Comparison of ENCODE assay signal across 9 cellular contexts in the genomic region with DNA sequence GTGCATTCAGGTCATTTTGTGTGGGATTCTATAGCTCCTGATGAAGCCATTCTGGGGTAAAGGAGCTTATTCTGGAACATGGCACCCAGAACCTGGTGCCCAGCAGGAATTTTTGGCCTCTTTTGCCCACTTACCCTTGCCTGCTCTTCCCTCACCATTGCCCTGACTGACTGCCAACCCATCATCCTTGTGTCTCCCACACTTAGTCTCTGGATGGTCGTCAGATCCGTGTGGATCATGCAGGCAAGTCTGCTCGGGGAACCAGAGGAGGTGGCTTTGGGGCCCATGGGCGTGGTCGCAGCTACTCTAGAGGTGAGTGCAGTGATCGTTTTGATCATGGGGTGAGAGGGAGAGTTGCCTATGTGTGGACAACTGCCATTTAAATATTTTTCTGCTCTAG. TPM values are rescaled to one million over a fixed set of nuclear protein-coding genes. Genes with fewer than 3 reads are reported as not detected.
DNase-seq lines count a peak whose midpoint lies in the region; ATAC-seq and TF ChIP-seq lines count a peak whose summit lies in the region.
"Had no signal": no experiment of that assay in that cellular context is flagged by ENCODE, and none has a peak within 500 bp of the region (broad histone marks: within the 10 kb centered on the region; RNA-seq: fewer than 3 reads in every experiment).

No MANE protein-coding gene starts in this region.

- peak overlapping the region; percentile 54 for H3K4ac ChIP-seq in IMR-90 (ENCODE audit: low read depth, low read length)

- no CpG with 5 or more reads among the region's 6 CpGs for WGBS in IMR-90 (ENCODE audit: extremely low coverage in 2 of 2, insufficient read length in 1 of 2), 2 experiments

- H3K4me1 ChIP-seq in BLaER1 (peaks cover 14% of the 10 kb centered on the region), IMR-90 (ENCODE audit: control insufficient read depth, insufficient read depth, low read length) (peaks cover 5% of the 10 kb centered on the region; the same call in 1 of the 2 replicates)
- H3K4me1 ChIP-seq in naive thymus-derived CD4-positive, alpha-beta T cell (ENCODE audit: control insufficient read depth in 2 of 2, insufficient read depth in 2 of 2, low read length in 2 of 2): peaks cover 16 to 20% of the 10 kb centered on the region in 2 donors

- no peaks in the 10 kb centered on the region for H3K27me3 Mint-ChIP-seq in MCF 10A (ENCODE audit: insufficient read depth, unreplicated experiment)
- no peaks in the 10 kb centered on the region for H3K27me3 Mint-ChIP-seq in naive thymus-derived CD4-positive, alpha-beta T cell

- peak overlapping the region; percentile 77 for H3K4me3 Mint-ChIP-seq in MCF 10A (ENCODE audit: unreplicated experiment)
- peak overlapping the region; percentile 12 to 100 (median 92) for H3K4me3 Mint-ChIP-seq in naive thymus-derived CD4-positive, alpha-beta T cell

- H3K14ac ChIP-seq in IMR-90 (replicated peaks; ENCODE audit: low read depth, low read length): peak overlapping the region; percentile 98; the same call in 1 of the 2 replicates

- H4K8ac ChIP-seq in IMR-90 (ENCODE audit: low read depth in 2 of 2, low read length in 2 of 2): peak overlapping the region; percentile 13 to 100; a peak in 2 of 4 replicates

- H4K5ac ChIP-seq in IMR-90 (ENCODE audit: low read depth, low read length): peak overlapping the region; percentile 24; the same call in 1 of the 2 replicates

- peaks cover 6% of the 10 kb centered on the region for H3K4me1 Mint-ChIP-seq in MCF 10A (ENCODE audit: insufficient read depth, unreplicated experiment)
- H3K4me1 Mint-ChIP-seq in naive thymus-derived CD4-positive, alpha-beta T cell: peaks cover 6 to 32% (median 27%) of the 10 kb centered on the region in 7 donors

- POLR2A ChIA-PET in IMR-90 (lab: Charles Lee; ENCODE audit: unreplicated experiment) (interaction anchor here (0.6 to 0.7 kb wide), 4 partner anchors 18 to 682 kb away, joined by 3 to 9 read pairs (median 4); no protein-coding TSS in a partner anchor), MCF 10A (lab: Yijun Ruan, JAX) (interaction anchor here (0.8 to 0.9 kb wide), 2 partner anchors 12 to 13 kb away, joined by 3 read pairs; no protein-coding TSS in a partner anchor)
- POLR2A ChIA-PET in naive thymus-derived CD4-positive, alpha-beta T cell (lab: Charles Lee): interaction anchor here (1.0 to 2.5 kb wide), 2 partner anchors 22 to 382 kb away, joined by 4 to 12 read pairs; partner anchors contain the start of gene OTUD5

- H3K4me2 ChIP-seq in BLaER1 (peak overlapping the region; percentile 85), IMR-90 (ENCODE audit: low read depth, low read length) (peak overlapping the region; percentile 94)

- TF ChIP-seq CTCF in IMR-90 (conservative IDR thresholded peaks at IDR 0.05; ENCODE audit: low read depth, low read length): no peak
- TF ChIP-seq CTCF in MCF 10A (IDR thresholded peaks at IDR 0.05; ENCODE audit: unreplicated experiment): no peak

- H2BK20ac ChIP-seq in IMR-90 (ENCODE audit: low read depth, low read length): no peak overlapping the region

- intact Hi-C loops in IMR-90 (cut with micrococcal nuclease) (no loop called here), MCF 10A (cut with micrococcal nuclease) (no loop called here), head of caudate nucleus (cut with DNase I) (no loop called here)
- intact Hi-C loops in naive thymus-derived CD4-positive, alpha-beta T cell (cut with micrococcal nuclease): loop anchor here in 1 of 2 donors (10.0 kb wide), 1 partner anchor 921 kb away; the partner anchor contains the start of genes ELK1 and UXT

- H2AK9ac ChIP-seq in IMR-90 (replicated peaks; ENCODE audit: low read depth, low read length, poor library complexity): no peak overlapping the region

- H3K36me3 ChIP-seq in BLaER1 (peaks cover 44% of the 10 kb centered on the region), IMR-90 (ENCODE audit: control insufficient read depth, insufficient read depth, low read length) (peaks cover 26% of the 10 kb centered on the region)
- H3K36me3 ChIP-seq in naive thymus-derived CD4-positive, alpha-beta T cell (ENCODE audit: control insufficient read depth in 2 of 3, insufficient read depth in 3 of 3, low read length in 3 of 3): peaks cover 25 to 52% (median 27%) of the 10 kb centered on the region in 3 experiments

- CTCF ChIA-PET in IMR-90 (lab: Yijun Ruan, JAX): no interaction called here
- CTCF ChIA-PET in MCF 10A (lab: Yijun Ruan, JAX): no interaction called here
- CTCF ChIA-PET in naive thymus-derived CD4-positive, alpha-beta T cell (lab: Charles Lee): no interaction called here

- no peak overlapping the region for H3K56ac ChIP-seq in IMR-90 (ENCODE audit: extremely low read depth, insufficient read depth, low read length)

- peak overlapping the region; percentile 99 for H3K9ac ChIP-seq in BLaER1
- peak overlapping the region; percentile 99 for H3K9ac ChIP-seq in IMR-90 (ENCODE audit: low read depth, low read length)

- H3K4me3 ChIP-seq in BLaER1 (peak overlapping the region; percentile 77), IMR-90 (ENCODE audit: insufficient read depth, low read depth, low read length) (no peak overlapping the region; the same call in 1 of the 2 replicates)
- no peak overlapping the region for H3K4me3 ChIP-seq in naive thymus-derived CD4-positive, alpha-beta T cell (ENCODE audit: low read length)

- H3K36me3 Mint-ChIP-seq in MCF 10A (ENCODE audit: insufficient read depth, unreplicated experiment): peaks cover 51% of the 10 kb centered on the region
- peaks cover 0 to 32% (median 14%) of the 10 kb centered on the region in 5 donors for H3K36me3 Mint-ChIP-seq in naive thymus-derived CD4-positive, alpha-beta T cell

- no peak overlapping the region for H3K27ac ChIP-seq in BLaER1
- peak overlapping the region; percentile 47; the same call in 1 of the 2 replicates for H3K27ac ChIP-seq in IMR-90 (ENCODE audit: insufficient read depth, low read length)
- peak overlapping the region; percentile 99 for H3K27ac ChIP-seq in naive thymus-derived CD4-positive, alpha-beta T cell (ENCODE audit: low read depth, low read length)

- in situ Hi-C loops in IMR-90 (cut with MboI; ENCODE audit: low sequenced_read_pairs): no loop called here

- H3K23ac ChIP-seq in IMR-90 (ENCODE audit: low read depth, low read length): peak overlapping the region; percentile 65; the same call in 1 of the 2 replicates

- H4K20me1 ChIP-seq in BLaER1 (peaks cover 23% of the 10 kb centered on the region), IMR-90 (ENCODE audit: insufficient read depth, low read length) (peaks cover 12% of the 10 kb centered on the region; the same call in 1 of the 2 replicates)

- dilution Hi-C loops in IMR-90 (cut with HindIII; ENCODE audit: low sequenced_read_pairs, unreplicated experiment): no loop called here

- H3K27me3 ChIP-seq in BLaER1 (peaks cover under 1% of the 10 kb centered on the region; the same call in 1 of the 2 replicates), IMR-90 (ENCODE audit: control insufficient read depth, insufficient read depth, low read length) (no peaks in the 10 kb centered on the region)
- no peaks in the 10 kb centered on the region for H3K27me3 ChIP-seq in naive thymus-derived CD4-positive, alpha-beta T cell (ENCODE audit: control insufficient read depth in 2 of 2, insufficient read depth in 2 of 2, low read length in 2 of 2)

- ATAC-seq in IMR-90 (ENCODE audit: low read depth): no peak
- no peak for ATAC-seq in naive thymus-derived CD4-positive, alpha-beta T cell
- ATAC-seq in HG02759 (IDR thresholded peaks at IDR 0.05; ENCODE audit: unreplicated experiment): no peak

- H3K9me1 ChIP-seq in IMR-90 (ENCODE audit: insufficient read depth, low read length): peaks cover 13% of the 10 kb centered on the region

- H3K9me3 ChIP-seq in BLaER1 (no peaks in the 10 kb centered on the region), IMR-90 (ENCODE audit: control insufficient read depth, insufficient read depth, low read length) (no peaks in the 10 kb centered on the region)
- no peaks in the 10 kb centered on the region for H3K9me3 ChIP-seq in naive thymus-derived CD4-positive, alpha-beta T cell (ENCODE audit: control insufficient read depth in 2 of 3, low read length in 3 of 3)

- TF ChIP-seq RAD21 in IMR-90 (IDR thresholded peaks at IDR 0.05; ENCODE audit: low read length): no peak

- BruUV-seq in IMR-90 (replicated peaks; lab: Mats Ljungman, UMichigan): no TSS peak
- no TSS peak for BruUV-seq in MCF 10A (replicated peaks; lab: Mats Ljungman, UMichigan)

- peak overlapping the region; percentile 100 for H3K27ac Mint-ChIP-seq in MCF 10A (ENCODE audit: low read depth, unreplicated experiment)
- H3K27ac Mint-ChIP-seq in naive thymus-derived CD4-positive, alpha-beta T cell: peak overlapping the region in 8 of 9 donors; percentile 14 to 100 (median 62)

- no peak for TF ChIP-seq POLR2A in IMR-90 (IDR thresholded peaks at IDR 0.05; ENCODE audit: low read depth, low read length)

- no peak overlapping the region for H2BK15ac ChIP-seq in IMR-90 (ENCODE audit: low read depth, low read length)

- no peaks in the 10 kb centered on the region for H3K9me3 Mint-ChIP-seq in MCF 10A (ENCODE audit: unreplicated experiment)
- H3K9me3 Mint-ChIP-seq in naive thymus-derived CD4-positive, alpha-beta T cell: peaks cover 0 to 3% (median 0%) of the 10 kb centered on the region in 11 donors

- H2AK5ac ChIP-seq in IMR-90 (ENCODE audit: low read depth, low read length): peak overlapping the region; percentile 49

- no peak overlapping the region for H2BK5ac ChIP-seq in IMR-90 (ENCODE audit: low read depth, low read length, poor library complexity, severe bottlenecking)

- no peak overlapping the region for H2AFZ ChIP-seq in IMR-90 (replicated peaks; ENCODE audit: low read length, poor library complexity)

- H3K79me1 ChIP-seq in IMR-90 (ENCODE audit: low read depth in 1 of 2, low read length in 2 of 2): peaks cover 16 to 25% of the 10 kb centered on the region in 2 experiments; a peak in 3 of 4 replicates

- H2BK120ac ChIP-seq in IMR-90 (ENCODE audit: low read depth, low read length): no peak overlapping the region

- no peak overlapping the region for H3K18ac ChIP-seq in IMR-90 (ENCODE audit: low read depth, low read length)

- DNase-seq in IMR-90 (no peak), MCF 10A (ENCODE audit: unreplicated experiment) (no peak), NCI-H187 treated with DMSO at 0.1 percent for 48 hours (lab: John Stamatoyannopoulos, UW) (no peak), head of caudate nucleus (no peak)
- no peak for DNase-seq in naive thymus-derived CD4-positive, alpha-beta T cell
- no peak for DNase-seq in activated CD8-positive, alpha-beta memory T cell treated with anti-CD3 and anti-CD28 coated beads, Interleukin-2, amount 50 U/mL, for 48 hours
- DNase-seq: stimulated activated CD4-positive, alpha-beta T cell treated with anti-CD3 and anti-CD28 coated beads, Interleukin-12 subunit alpha, Interleukin-12 subunit beta, amount 100 ng/mL, for 4 hours had no signal

- H4K91ac ChIP-seq in IMR-90 (ENCODE audit: insufficient read depth, low read depth, low read length): peak overlapping the region; percentile 49; the same call in 1 of the 2 replicates

RNA-seq across cellular contexts. Expression of gene RBM3, which starts 1.8 kb away (rescaled TPM):
- total RNA-seq in IMR-90 (2012; rRNA removed): 341 and 386 TPM in 2 replicates
- polyA plus RNA-seq in IMR-90 (2012; rRNA removed): 217 and 243 TPM in 2 replicates
- polyA plus RNA-seq in IMR-90 (2012; cell fraction: cytosol; rRNA removed): 68.0 and 80.3 TPM in 2 replicates
- 122 and 242 TPM in 2 replicates for polyA plus RNA-seq in IMR-90 (2012; cell fraction: nucleus; rRNA removed; ENCODE audit: low replicate concordance)
- total RNA-seq in MCF 10A (2022): 318 and 354 TPM in 2 replicates
- total RNA-seq in naive thymus-derived CD4-positive, alpha-beta T cell: 100 to 1,000 TPM; 176 to 374 (median 329) TPM
- 100 to 1,000 TPM; 242 to 254 TPM for polyA plus RNA-seq in naive thymus-derived CD4-positive, alpha-beta T cell

RNA-seq across cellular contexts. Expression of gene WDR13, which starts 21.2 kb away (rescaled TPM):
- total RNA-seq in IMR-90 (2012; rRNA removed) (60.8 and 62.7 TPM in 2 replicates), MCF 10A (2022) (134 and 138 TPM in 2 replicates)
- polyA plus RNA-seq in IMR-90 (2012; rRNA removed): 151 and 153 TPM in 2 replicates
- 51.4 and 124 TPM in 2 replicates for polyA plus RNA-seq in IMR-90 (2012; cell fraction: cytosol; rRNA removed)
- 177 and 490 TPM in 2 replicates for polyA plus RNA-seq in IMR-90 (2012; cell fraction: nucleus; rRNA removed; ENCODE audit: low replicate concordance)
- 10 to 100 TPM; 44.8 to 66.9 (median 54.4) TPM for total RNA-seq in naive thymus-derived CD4-positive, alpha-beta T cell
- polyA plus RNA-seq in naive thymus-derived CD4-positive, alpha-beta T cell: 10 to 100 TPM; 27.5 to 33.2 TPM

RNA-seq across cellular contexts. Expression of gene TBC1D25, which starts 36.6 kb away (rescaled TPM):
- total RNA-seq in IMR-90 (2012; rRNA removed) (8.3 and 11.3 TPM in 2 replicates), MCF 10A (2022) (14.4 and 18.2 TPM in 2 replicates)
- 15.9 and 18.2 TPM in 2 replicates for polyA plus RNA-seq in IMR-90 (2012; rRNA removed)
- 18.8 and 23.9 TPM in 2 replicates for polyA plus RNA-seq in IMR-90 (2012; cell fraction: cytosol; rRNA removed)
- 17.2 and 33.1 TPM in 2 replicates for polyA plus RNA-seq in IMR-90 (2012; cell fraction: nucleus; rRNA removed; ENCODE audit: low replicate concordance)
- 10 to 100 TPM; 20.2 to 31.2 (median 26.4) TPM for total RNA-seq in naive thymus-derived CD4-positive, alpha-beta T cell
- polyA plus RNA-seq in naive thymus-derived CD4-positive, alpha-beta T cell: 10 to 100 TPM; 16.2 to 22.8 TPM

RNA-seq across cellular contexts. Expression of gene EBP, which starts 54.5 kb away (rescaled TPM):
- total RNA-seq in IMR-90 (2012; rRNA removed) (66.7 and 78.9 TPM in 2 replicates), MCF 10A (2022) (66.9 and 102 TPM in 2 replicates)
- 39.4 and 43.2 TPM in 2 replicates for polyA plus RNA-seq in IMR-90 (2012; rRNA removed)
- polyA plus RNA-seq in IMR-90 (2012; cell fraction: cytosol; rRNA removed): 41.8 and 48.6 TPM in 2 replicates
- polyA plus RNA-seq in IMR-90 (2012; cell fraction: nucleus; rRNA removed; ENCODE audit: low replicate concordance): 24.3 and 62.6 TPM in 2 replicates
- 100 to 1,000 TPM in 1 of 5 experiments, 10 to 100 TPM in 4; 33.3 to 188 (median 35.3) TPM for total RNA-seq in naive thymus-derived CD4-positive, alpha-beta T cell
- 10 to 100 TPM; 72.4 to 80.6 TPM for polyA plus RNA-seq in naive thymus-derived CD4-positive, alpha-beta T cell
